ENCODE assay signal across 20 cellular contexts in the genomic region with DNA sequence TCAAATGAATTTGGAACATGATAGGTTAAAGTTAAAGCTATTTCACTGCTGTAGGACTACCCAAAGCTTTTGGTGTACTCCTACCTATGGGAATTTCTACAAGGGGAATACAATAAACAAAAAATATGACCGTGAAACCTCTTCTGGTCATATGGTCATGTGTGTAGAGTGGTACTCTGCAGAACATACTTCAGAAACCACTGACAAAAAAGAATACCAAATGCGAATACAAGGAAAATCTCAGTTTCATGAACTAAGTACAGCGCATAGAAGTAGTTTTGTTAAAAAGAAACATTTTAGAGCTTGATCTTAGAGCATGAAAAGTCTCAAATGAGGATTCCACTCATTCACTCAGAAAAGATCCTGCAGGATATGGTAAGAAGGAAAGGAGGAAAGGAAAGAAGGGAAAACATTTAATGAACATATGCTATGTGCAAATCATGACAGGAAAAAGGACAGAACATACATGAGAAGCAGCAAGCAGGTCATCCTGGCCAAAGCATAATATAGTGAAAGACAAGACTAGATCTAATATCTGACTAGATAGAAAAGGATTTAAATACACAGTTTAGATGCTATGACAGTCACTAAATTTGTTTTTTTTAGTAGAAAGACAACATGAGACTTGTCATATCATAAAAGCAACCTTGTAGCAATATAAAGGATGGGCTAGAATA.
"Had no signal": no experiment of that assay in that cellular context is flagged by ENCODE, and none has a peak within 500 bp of the region (broad histone marks: within the 10 kb centered on the region; RNA-seq: fewer than 3 reads in every experiment).

No MANE protein-coding gene starts in this region.

- H3K27me3 ChIP-seq: gastrocnemius medialis, heart right ventricle, right lobe of liver, testis, tibial nerve, upper lobe of right lung, vagina had no signal

- ATAC-seq: esophagus mucosa; gastrocnemius medialis; heart right ventricle; psoas muscle; right lobe of liver; stimulated activated memory B cell treated with anti-CD40 and anti-IgM and Interleukin-4, amounts not matched to agents 10 μg/mL and 1 μg/mL and 100 μg/mL, for 72 hours; stimulated activated naive CD8-positive, alpha-beta T cell treated with anti-CD3 and anti-CD28 coated beads, Interleukin-15, amount 100 ng/mL, for 72 hours; upper lobe of right lung had no signal

- H3K4me1 Mint-ChIP-seq: naive B cell; nephron; stimulated activated memory B cell treated with anti-CD40 and anti-IgM and Interleukin-4, amounts not matched to agents 10 μg/mL and 1 μg/mL and 100 μg/mL, for 72 hours; stimulated activated naive CD8-positive, alpha-beta T cell treated with anti-CD3 and anti-CD28 coated beads, Interleukin-15, amount 100 ng/mL, for 72 hours had no signal

- DNase-seq: effector memory CD4-positive, alpha-beta T cell; gastrocnemius medialis; heart right ventricle; hypothalamus; kidney glomerular epithelial cell; mesendoderm; naive B cell; psoas muscle; retina; right lobe of liver; stimulated activated CD4-positive, alpha-beta T cell treated with anti-CD3 and anti-CD28 coated beads, Interleukin-4, amount 100 ng/mL, for 24 hours; stimulated activated naive CD8-positive, alpha-beta T cell treated with anti-CD3 and anti-CD28 coated beads, Interleukin-15, amount 100 ng/mL, for 72 hours; testis; upper lobe of right lung had no signal

- H3K27ac Mint-ChIP-seq: nephron; stimulated activated memory B cell treated with anti-CD40 and anti-IgM and Interleukin-4, amounts not matched to agents 10 μg/mL and 1 μg/mL and 100 μg/mL, for 72 hours; stimulated activated naive CD8-positive, alpha-beta T cell treated with anti-CD3 and anti-CD28 coated beads, Interleukin-15, amount 100 ng/mL, for 72 hours had no signal

- H3K9me3 Mint-ChIP-seq: nephron; stimulated activated memory B cell treated with anti-CD40 and anti-IgM and Interleukin-4, amounts not matched to agents 10 μg/mL and 1 μg/mL and 100 μg/mL, for 72 hours; stimulated activated naive CD8-positive, alpha-beta T cell treated with anti-CD3 and anti-CD28 coated beads, Interleukin-15, amount 100 ng/mL, for 72 hours had no signal

- H3K9me3 ChIP-seq: gastrocnemius medialis, heart right ventricle, psoas muscle, right lobe of liver, testis, tibial nerve, upper lobe of right lung, vagina had no signal

- H3K4me3 Mint-ChIP-seq: naive B cell; nephron; stimulated activated memory B cell treated with anti-CD40 and anti-IgM and Interleukin-4, amounts not matched to agents 10 μg/mL and 1 μg/mL and 100 μg/mL, for 72 hours; stimulated activated naive CD8-positive, alpha-beta T cell treated with anti-CD3 and anti-CD28 coated beads, Interleukin-15, amount 100 ng/mL, for 72 hours had no signal

- H3K27ac ChIP-seq: gastrocnemius medialis, heart right ventricle, parathyroid adenoma, psoas muscle, right lobe of liver, testis, tibial nerve, upper lobe of right lung, vagina had no signal

- H3K27me3 Mint-ChIP-seq: naive B cell; stimulated activated memory B cell treated with anti-CD40 and anti-IgM and Interleukin-4, amounts not matched to agents 10 μg/mL and 1 μg/mL and 100 μg/mL, for 72 hours; stimulated activated naive CD8-positive, alpha-beta T cell treated with anti-CD3 and anti-CD28 coated beads, Interleukin-15, amount 100 ng/mL, for 72 hours had no signal
